ENCODE assay signal across 8 cellular contexts in genomic region chr1:33127001-33127823, GRCh38. TPM values are rescaled to one million over a fixed set of nuclear protein-coding genes. Genes with fewer than 3 reads are reported as not detected.
DNase-seq lines count a peak whose midpoint lies in the region; ATAC-seq and TF ChIP-seq lines count a peak whose summit lies in the region.

No MANE protein-coding gene starts in this region.

- peak; percentile 86 to 98 (median 89) for ATAC-seq in natural killer cell

- H3K27ac Mint-ChIP-seq in natural killer cell = peak overlapping the region; percentile 95 to 97

- intact Hi-C loops in natural killer cell (cut with micrococcal nuclease) = loop anchor here (1.0 to 5.0 kb wide), 3 partner anchors 28 to 80 kb away; partner anchors contain the start of gene TRIM62

- H3K36me3 Mint-ChIP-seq in natural killer cell = no peaks in the 10 kb centered on the region

- H3K4me1 Mint-ChIP-seq in natural killer cell = peaks cover 32 to 55% of the 10 kb centered on the region in 2 donors

- TF ChIP-seq CTCF in LNCAP (IDR thresholded peaks at IDR 0.05) (peak; percentile 95), natural killer cell (IDR thresholded peaks at IDR 0.05) (peak; percentile 91)

- H3K4me3 Mint-ChIP-seq in natural killer cell = peak overlapping the region; percentile 96

- peaks cover 0 to 2% of the 10 kb centered on the region in 2 donors for H3K27me3 Mint-ChIP-seq in natural killer cell (ENCODE audit: low read depth in 2 of 2)

- H3K9me3 Mint-ChIP-seq in natural killer cell = no peaks in the 10 kb centered on the region

- DNase-seq in ELR (ENCODE audit: low read depth) (peak; percentile 99), GOT3 (lab: John Stamatoyannopoulos, UW) (peak; percentile 93), RPMI8226 (peak; percentile 100), fibroblast of peridontal ligament (ENCODE audit: extremely low read depth) (peak; percentile 99), natural killer cell (peak; percentile 97)
- peak; percentile 99 for DNase-seq in activated T-helper 9 cell treated with anti-CD3 and anti-CD28 coated beads, Interleukin-2, amount 50 U/mL, for 16 hours (ENCODE audit: low read depth)
- DNase-seq in stimulated activated naive CD4-positive, alpha-beta T cell treated with Interleukin-2 at 50 U/mL for 16 hours (lab: John Stamatoyannopoulos, UW) = peak; percentile 99

RNA-seq across cellular contexts. Expression of gene AZIN2, which starts 46.3 kb away (rescaled TPM):
- 1 to 10 TPM; 1.9 to 5.1 (median 4.1) TPM for total RNA-seq in natural killer cell

RNA-seq across cellular contexts. Expression of gene TRIM62, which starts 54.6 kb away (rescaled TPM):
- 10 to 100 TPM; 18.2 to 35.4 (median 23.2) TPM for total RNA-seq in natural killer cell

Comparison
In these comparisons a context has a peak if more than half of its experiments do, and no peak if none do; other contexts are left out.
1. Peak in every context shown above with its lines: DNase-seq and ATAC-seq.